11 cellular contexts compared by ENCODE assay signal in the genomic region with DNA sequence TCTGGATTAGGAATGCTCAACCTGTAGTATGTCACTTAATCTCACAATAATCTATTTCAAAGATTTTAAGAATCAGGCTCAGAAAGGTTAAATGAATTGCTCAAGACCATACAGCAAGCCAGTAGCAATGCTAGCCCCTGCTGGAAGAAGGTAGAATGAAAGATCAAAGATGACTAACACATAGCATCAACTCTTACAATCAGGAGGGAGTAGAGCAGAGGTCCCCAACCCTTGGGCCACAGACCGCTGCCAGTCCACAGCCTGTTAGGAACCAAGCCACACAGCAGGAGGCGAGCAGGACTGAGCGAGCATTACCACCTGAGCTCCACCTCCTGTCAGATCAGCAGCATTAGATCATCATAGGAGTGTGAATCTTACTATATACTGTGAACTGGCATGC. TPM values are rescaled to one million over a fixed set of nuclear protein-coding genes. Genes with fewer than 3 reads are reported as not detected.
DNase-seq lines count a peak whose midpoint lies in the region; ATAC-seq and TF ChIP-seq lines count a peak whose summit lies in the region.
"Had no signal": no experiment of that assay in that cellular context is flagged by ENCODE, and none has a peak within 500 bp of the region (broad histone marks: within the 10 kb centered on the region; RNA-seq: fewer than 3 reads in every experiment).

No MANE protein-coding gene starts in this region.

- H3K27me3 Mint-ChIP-seq in Calu3 (ENCODE audit: unreplicated experiment) = no peaks in the 10 kb centered on the region
- peaks cover 51% of the 10 kb centered on the region for H3K27me3 Mint-ChIP-seq in activated T-helper 2 cell treated with anti-CD3 and anti-CD28 coated beads, Interferon-gamma antibody, Interleukin-2, Interleukin-4, amounts not matched to agents 10 μg/mL and 5 μg/mL and 100 μg/mL, durations not matched to agents 14 hours and 24 hours and 36 hours (ENCODE audit: low read depth)

- CTCF ChIA-PET in Calu3 (lab: Charles Lee) = no interaction called here

- DNase-seq in Calu3 = peak; percentile 10
- no peak for DNase-seq in HFF-Myc (ENCODE audit: extremely low read depth, low read depth)
- DNase-seq in amniotic epithelial cell (ENCODE audit: low read depth) = peak; percentile 21
- DNase-seq in left lobe of liver (ENCODE audit: low spot score) = peak; percentile 49
- DNase-seq in erythroblast (lab: John Stamatoyannopoulos, UW) = no peak
- DNase-seq in GM20000 (ENCODE audit: low spot score) = no peak
- DNase-seq in activated T-helper 2 cell treated with anti-CD3 and anti-CD28 coated beads, Interferon-gamma antibody, Interleukin-2, Interleukin-4, amounts not matched to agents 10 μg/mL and 5 μg/mL and 100 μg/mL, durations not matched to agents 14 hours and 24 hours and 36 hours (ENCODE audit: low spot score) = no peak
- DNase-seq: NCI-H1417 treated with DMSO at 0.1 percent for 48 hours, retina had no signal

- H3K4me3 ChIP-seq in HFF-Myc (replicated peaks; ENCODE audit: low read depth, low read length) = no peak overlapping the region

- no peaks in the 10 kb centered on the region for H3K36me3 Mint-ChIP-seq in Calu3 (ENCODE audit: insufficient read depth, unreplicated experiment)
- H3K36me3 Mint-ChIP-seq in activated T-helper 2 cell treated with anti-CD3 and anti-CD28 coated beads, Interferon-gamma antibody, Interleukin-2, Interleukin-4, amounts not matched to agents 10 μg/mL and 5 μg/mL and 100 μg/mL, durations not matched to agents 14 hours and 24 hours and 36 hours (ENCODE audit: low read depth) = no peaks in the 10 kb centered on the region

- H3K27ac Mint-ChIP-seq in Calu3 (ENCODE audit: unreplicated experiment) = no peak overlapping the region
- no peak overlapping the region for H3K27ac Mint-ChIP-seq in activated T-helper 2 cell treated with anti-CD3 and anti-CD28 coated beads, Interferon-gamma antibody, Interleukin-2, Interleukin-4, amounts not matched to agents 10 μg/mL and 5 μg/mL and 100 μg/mL, durations not matched to agents 14 hours and 24 hours and 36 hours
- H3K27ac Mint-ChIP-seq: stimulated activated naive CD8-positive, alpha-beta T cell treated with anti-CD3 and anti-CD28 coated beads, Interleukin-15, Interleukin-2, amounts not matched to agents 100 ng/mL and 50 ng/mL, for 24 hours had no signal

- no TSS peak for BruUV-seq in Calu3 (replicated peaks; lab: Mats Ljungman, UMichigan)

- intact Hi-C loops in Calu3 (cut with micrococcal nuclease; ENCODE audit: unreplicated experiment) = loop anchor here (1.0 to 10.0 kb wide), 2 partner anchors 49 to 87 kb away; no protein-coding TSS in a partner anchor
- intact Hi-C loops in activated T-helper 2 cell treated with anti-CD3 and anti-CD28 coated beads, Interferon-gamma antibody, Interleukin-2, Interleukin-4, amounts not matched to agents 10 μg/mL and 5 μg/mL and 100 μg/mL, durations not matched to agents 14 hours and 24 hours and 36 hours (cut with micrococcal nuclease) = no loop called here

- peaks cover 12% of the 10 kb centered on the region for H3K4me1 Mint-ChIP-seq in Calu3 (ENCODE audit: low read depth, unreplicated experiment)
- H3K4me1 Mint-ChIP-seq in activated T-helper 2 cell treated with anti-CD3 and anti-CD28 coated beads, Interferon-gamma antibody, Interleukin-2, Interleukin-4, amounts not matched to agents 10 μg/mL and 5 μg/mL and 100 μg/mL, durations not matched to agents 14 hours and 24 hours and 36 hours (ENCODE audit: low read depth) = peaks cover 8% of the 10 kb centered on the region

- no peak for TF ChIP-seq CTCF in Calu3 (IDR thresholded peaks at IDR 0.05; ENCODE audit: unreplicated experiment)
- peak; percentile 7 for TF ChIP-seq CTCF in HFF-Myc (IDR thresholded peaks at IDR 0.05; ENCODE audit: low read depth, low read length, missing control alignments)
- TF ChIP-seq CTCF in GM20000 (IDR thresholded peaks at IDR 0.05; ENCODE audit: extremely low read depth, missing control alignments) = no peak

- TF ChIP-seq POLR2A in erythroblast (IDR thresholded peaks at IDR 0.05; ENCODE audit: low read length) = no peak

- no peaks in the 10 kb centered on the region for H3K9me3 Mint-ChIP-seq in Calu3 (ENCODE audit: low read depth, unreplicated experiment)
- H3K9me3 Mint-ChIP-seq in activated T-helper 2 cell treated with anti-CD3 and anti-CD28 coated beads, Interferon-gamma antibody, Interleukin-2, Interleukin-4, amounts not matched to agents 10 μg/mL and 5 μg/mL and 100 μg/mL, durations not matched to agents 14 hours and 24 hours and 36 hours = no peaks in the 10 kb centered on the region
- H3K9me3 Mint-ChIP-seq: stimulated activated naive CD8-positive, alpha-beta T cell treated with anti-CD3 and anti-CD28 coated beads, Interleukin-15, Interleukin-2, amounts not matched to agents 100 ng/mL and 50 ng/mL, for 24 hours had no signal

- no peak overlapping the region for H3K4me3 Mint-ChIP-seq in Calu3 (ENCODE audit: low read depth, unreplicated experiment)
- no peak overlapping the region for H3K4me3 Mint-ChIP-seq in activated T-helper 2 cell treated with anti-CD3 and anti-CD28 coated beads, Interferon-gamma antibody, Interleukin-2, Interleukin-4, amounts not matched to agents 10 μg/mL and 5 μg/mL and 100 μg/mL, durations not matched to agents 14 hours and 24 hours and 36 hours (ENCODE audit: low read depth)
- H3K4me3 Mint-ChIP-seq: stimulated activated naive CD8-positive, alpha-beta T cell treated with anti-CD3 and anti-CD28 coated beads, Interleukin-15, Interleukin-2, amounts not matched to agents 100 ng/mL and 50 ng/mL, for 24 hours had no signal

- ATAC-seq in left lobe of liver (peak; percentile 67), GM18511 (IDR thresholded peaks at IDR 0.05; ENCODE audit: unreplicated experiment) (no peak)

RNA-seq across cellular contexts. Expression of gene GATM, which starts 15.5 kb away (rescaled TPM):
- total RNA-seq in Calu3 (2022) (4.1 and 4.2 TPM in 2 replicates), left lobe of liver (570 TPM)
- total RNA-seq in activated T-helper 2 cell treated with anti-CD3 and anti-CD28 coated beads, Interferon-gamma antibody, Interleukin-2, Interleukin-4, amounts not matched to agents 10 μg/mL and 5 μg/mL and 100 μg/mL, durations not matched to agents 14 hours and 24 hours and 36 hours = 2.3 and 3.2 TPM in 2 replicates

Comparison
In these comparisons a context has a peak if more than half of its experiments do, and no peak if none do; other contexts are left out.
1. DNase-seq: peak in Calu3 (single experiment), amniotic epithelial cell (single experiment) and left lobe of liver (single experiment); none in HFF-Myc (single experiment), erythroblast (0 of 2), GM20000 (single experiment) and activated T-helper 2 cell treated with anti-CD3 and anti-CD28 coated beads, Interferon-gamma antibody, Interleukin-2, Interleukin-4, amounts not matched to agents 10 μg/mL and 5 μg/mL and 100 μg/mL, durations not matched to agents 14 hours and 24 hours and 36 hours (single experiment).
2. RNA of gene GATM, which starts 15.5 kb away (total RNA-seq): 570 TPM in left lobe of liver (single experiment); 4.1 to 4.2 TPM in Calu3 and 2.3 to 3.2 TPM in activated T-helper 2 cell treated with anti-CD3 and anti-CD28 coated beads, Interferon-gamma antibody, Interleukin-2, Interleukin-4, amounts not matched to agents 10 μg/mL and 5 μg/mL and 100 μg/mL, durations not matched to agents 14 hours and 24 hours and 36 hours; every median in the first group is over 100 times any median in the second.